In the genomic region with DNA sequence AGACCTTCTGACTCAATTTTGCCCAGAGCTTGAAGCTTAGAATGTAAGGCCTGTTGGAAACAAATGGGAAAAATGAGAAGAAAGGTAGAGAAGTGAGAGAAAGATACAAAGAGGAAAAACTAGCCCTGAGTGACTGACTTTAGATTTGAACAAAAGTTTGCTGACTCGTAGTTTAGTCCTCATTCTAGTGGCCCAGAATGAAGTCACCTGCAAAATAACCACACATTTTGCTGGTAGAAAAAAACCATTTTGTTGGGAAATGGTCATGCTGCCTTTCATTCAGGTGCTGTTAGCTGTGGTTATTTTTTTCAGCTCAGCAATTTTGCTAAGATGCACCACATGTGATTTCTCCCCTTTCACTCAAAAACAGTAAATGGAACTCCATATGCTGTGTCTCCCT, we compare ENCODE assay signal across 21 cellular contexts.
"Had no signal": no experiment of that assay in that cellular context is flagged by ENCODE, and none has a peak within 500 bp of the region (broad histone marks: within the 10 kb centered on the region; RNA-seq: fewer than 3 reads in every experiment).

No MANE protein-coding gene starts in this region.

- H3K27ac ChIP-seq: HL-60, SJCRH30 had no signal

- FAIRE-seq: HTR-8/SVneo had no signal

- H3K27me3 ChIP-seq: SJCRH30 had no signal

- H3K9me3 ChIP-seq: SJCRH30 had no signal

- ATAC-seq: Panc1, PC-3, Right ventricle myocardium inferior, SK-N-SH treated with all-trans-retinoic acid at 6 μM for 48 hours had no signal

- DNase-seq: NCI-H1092; NCI-H1105 treated with DMSO at 0.1 percent for 48 hours; NCI-H1417 treated with DMSO at 0.1 percent for 48 hours; NCI-H146; NCI-H1694 treated with DMSO at 0.1 percent for 48 hours; NCI-H1930; NCI-H2081; NCI-H2107; NCI-H2227 treated with DMSO at 0.1 percent for 48 hours; NCI-H526 treated with DMSO at 0.1 percent for 48 hours; NCI-H748 treated with DMSO at 0.1 percent for 48 hours; NK-92 treated with Interleukin-12 subunit alpha and Interleukin-12 subunit beta, amount 100 ng/mL, for 24 hours; PC-3; SHP77 treated with DMSO at 0.1 percent for 48 hours; SJCRH30; T-helper 1 cell had no signal

- H3K4me3 ChIP-seq: SJCRH30 had no signal
